Comparison of ENCODE assay signal across 25 cellular contexts in the genomic region with DNA sequence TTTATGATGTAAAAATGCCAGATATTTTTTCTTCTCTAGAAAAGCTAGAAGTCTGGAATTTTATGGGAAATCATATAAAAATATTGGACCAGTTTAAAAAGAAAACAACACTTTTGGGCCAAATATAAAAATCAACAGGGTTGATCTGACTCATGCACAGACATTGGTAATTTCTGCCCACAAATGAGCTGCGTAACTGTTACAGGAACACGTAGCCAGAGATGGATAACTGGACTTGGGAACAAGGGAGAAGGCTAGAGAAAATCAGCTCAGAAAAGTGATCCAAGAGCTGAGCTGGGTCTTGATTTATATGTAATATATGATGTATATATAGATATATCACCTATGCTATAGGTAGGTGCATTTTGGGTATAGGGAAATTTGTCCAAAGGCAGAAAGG. TPM values are rescaled to one million over a fixed set of nuclear protein-coding genes. Genes with fewer than 3 reads are reported as not detected.
"Had no signal": no experiment of that assay in that cellular context is flagged by ENCODE, and none has a peak within 500 bp of the region (broad histone marks: within the 10 kb centered on the region; RNA-seq: fewer than 3 reads in every experiment).

No MANE protein-coding gene starts in this region.

- H3K4me3 ChIP-seq: Peyer's patch, SJCRH30 had no signal

- DNase-seq: activated CD4-positive, alpha-beta T cell treated with anti-CD3 and anti-CD28 coated beads for 4 hours; activated CD8-positive, alpha-beta memory T cell treated with anti-CD3 and anti-CD28 coated beads, Interleukin-2, amount 50 U/mL, for 48 hours; activated CD8-positive, alpha-beta T cell treated with anti-CD3 and anti-CD28 coated beads for 36 hours; activated effector memory CD4-positive, alpha-beta T cell treated with anti-CD3 and anti-CD28 coated beads, Interleukin-2, amount 50 U/mL, for 16 hours; activated naive CD4-positive, alpha-beta T cell treated with Interleukin-2 at 50 U/mL for 16 hours; activated T-cell treated with anti-CD3 and anti-CD28 coated beads, Interleukin-2, amount 50 U/mL, for 1 hour; cerebellar nuclear complex; NCI-H1092; NCI-H2029; NCI-H2107; NCI-H2171 treated with DMSO at 0.1 percent for 48 hours; NCI-H226; NCI-H510A; NCI-H526 treated with DMSO at 0.1 percent for 48 hours; NK-92 treated with Interleukin-12 subunit alpha and Interleukin-12 subunit beta, amount 100 ng/mL, for 24 hours; Peyer's patch; Right ventricle myocardium superior; SJCRH30; SK-N-SH; T-helper 1 cell had no signal

- H3K27me3 ChIP-seq: Peyer's patch, SJCRH30 had no signal

- H3K27ac ChIP-seq: KMS-11, Peyer's patch, RWPE1, SJCRH30 had no signal

- ATAC-seq: activated CD4-positive, CD25-positive, alpha-beta regulatory T cell treated with anti-CD3 and anti-CD28 coated beads, Interleukin-2, amount 50 U/mL, for 24 hours; activated CD8-positive, alpha-beta T cell treated with anti-CD3 and anti-CD28 coated beads for 36 hours had no signal

- H3K36me3 ChIP-seq: Peyer's patch, SJCRH30 had no signal

- H3K4me3 Mint-ChIP-seq: activated CD8-positive, alpha-beta T cell treated with anti-CD3 and anti-CD28 coated beads for 36 hours; activated naive CD8-positive, alpha-beta T cell had no signal

- H3K36me3 Mint-ChIP-seq: activated naive CD8-positive, alpha-beta T cell had no signal

- H3K9me3 ChIP-seq: Peyer's patch, SJCRH30, SK-N-SH had no signal

- H3K27ac Mint-ChIP-seq: activated CD8-positive, alpha-beta T cell treated with anti-CD3 and anti-CD28 coated beads for 36 hours; activated naive CD8-positive, alpha-beta T cell had no signal

- H3K4me1 ChIP-seq: Peyer's patch, SJCRH30 had no signal

- H3K27me3 Mint-ChIP-seq: activated CD8-positive, alpha-beta T cell treated with anti-CD3 and anti-CD28 coated beads for 36 hours; activated naive CD8-positive, alpha-beta T cell had no signal

RNA-seq across cellular contexts. Expression of a gene that starts 36.8 kb away (rescaled TPM):
- total RNA-seq: T-helper 2 cell treated with Interferon-gamma antibody and Interleukin-4, amounts not matched to agents 100 ng/mL and 5 ng/mL, for 36 hours had no signal
